Comparison of ENCODE assay signal across 25 cellular contexts in the genomic region with DNA sequence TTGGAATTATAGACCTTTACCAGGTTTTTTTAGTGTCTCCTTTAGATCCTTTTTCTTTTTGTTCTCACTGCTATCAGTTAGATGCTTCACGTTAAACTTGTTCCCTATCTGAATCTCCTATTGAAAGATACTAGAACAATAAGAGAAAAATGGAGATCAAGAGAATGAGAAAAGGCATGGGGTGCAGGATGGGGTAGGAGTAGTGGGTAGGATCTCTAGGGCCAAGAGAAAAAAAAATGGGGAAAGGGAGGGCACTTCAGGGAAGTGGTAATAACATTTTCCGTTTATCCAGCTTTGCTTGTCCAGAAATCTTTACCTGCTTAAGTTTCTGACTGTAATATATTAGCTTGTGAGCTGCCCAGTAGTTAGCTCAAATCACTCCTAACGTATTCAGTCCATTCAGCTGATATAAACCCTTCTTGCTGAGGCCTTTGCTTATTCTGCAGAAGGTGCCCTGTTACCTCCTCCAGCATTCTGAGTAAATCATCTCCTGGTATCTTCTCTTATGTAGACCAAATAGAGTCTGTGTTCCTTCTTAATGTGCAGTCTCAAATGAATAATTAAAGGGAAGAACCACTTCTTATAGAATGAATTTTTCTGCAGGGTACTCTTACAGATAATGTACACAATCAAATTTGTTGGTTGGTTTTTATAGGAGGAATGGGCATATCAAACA.
"Had no signal": no experiment of that assay in that cellular context is flagged by ENCODE, and none has a peak within 500 bp of the region (broad histone marks: within the 10 kb centered on the region; RNA-seq: fewer than 3 reads in every experiment).

No MANE protein-coding gene starts in this region.

- H3K27me3 ChIP-seq: foreskin keratinocyte, heart left ventricle, neutrophil, right lobe of liver, tibial artery, upper lobe of left lung, uterus had no signal

- H3K27ac Mint-ChIP-seq: endodermal cell; immature natural killer cell; memory B cell; naive B cell; nephron progenitor cell; stimulated activated memory B cell treated with anti-CD40 and anti-IgM and Interleukin-4, amounts not matched to agents 10 μg/mL and 1 μg/mL and 100 μg/mL, for 72 hours; stimulated activated naive CD8-positive, alpha-beta T cell treated with anti-CD3 and anti-CD28 coated beads, Interleukin-15, Interleukin-2, amounts not matched to agents 100 ng/mL and 50 ng/mL, for 24 hours had no signal

- ATAC-seq: foreskin keratinocyte; heart left ventricle; lower lobe of right lung; psoas muscle; right lobe of liver; stimulated activated memory B cell treated with anti-CD40 and anti-IgM and Interleukin-4, amounts not matched to agents 10 μg/mL and 1 μg/mL and 100 μg/mL, for 72 hours had no signal

- H3K9me3 Mint-ChIP-seq: endodermal cell; immature natural killer cell; memory B cell; naive B cell; nephron progenitor cell; stimulated activated memory B cell treated with anti-CD40 and anti-IgM and Interleukin-4, amounts not matched to agents 10 μg/mL and 1 μg/mL and 100 μg/mL, for 72 hours; stimulated activated naive CD8-positive, alpha-beta T cell treated with anti-CD3 and anti-CD28 coated beads, Interleukin-15, Interleukin-2, amounts not matched to agents 100 ng/mL and 50 ng/mL, for 24 hours had no signal

- H3K27me3 Mint-ChIP-seq: memory B cell; naive B cell; stimulated activated memory B cell treated with anti-CD40 and anti-IgM and Interleukin-4, amounts not matched to agents 10 μg/mL and 1 μg/mL and 100 μg/mL, for 72 hours; stimulated activated naive CD8-positive, alpha-beta T cell treated with anti-CD3 and anti-CD28 coated beads, Interleukin-15, Interleukin-2, amounts not matched to agents 100 ng/mL and 50 ng/mL, for 24 hours had no signal

- H3K4me3 ChIP-seq: coronary artery, heart left ventricle, left ventricle myocardium inferior, lower lobe of right lung, psoas muscle, right lobe of liver, tibial artery, upper lobe of left lung, uterus had no signal

- H3K4me3 Mint-ChIP-seq: endodermal cell; immature natural killer cell; memory B cell; naive B cell; nephron progenitor cell; stimulated activated memory B cell treated with anti-CD40 and anti-IgM and Interleukin-4, amounts not matched to agents 10 μg/mL and 1 μg/mL and 100 μg/mL, for 72 hours; stimulated activated naive CD8-positive, alpha-beta T cell treated with anti-CD3 and anti-CD28 coated beads, Interleukin-15, Interleukin-2, amounts not matched to agents 100 ng/mL and 50 ng/mL, for 24 hours had no signal

- H3K27ac ChIP-seq: coronary artery, foreskin keratinocyte, heart left ventricle, left ventricle myocardium inferior, lower lobe of right lung, neutrophil, psoas muscle, right lobe of liver, tibial artery, upper lobe of left lung, uterus had no signal

- FAIRE-seq: endothelial cell of umbilical vein, keratinocyte had no signal

- DNase-seq: effector CD4-positive, alpha-beta T cell; endodermal cell; erythroblast; foreskin keratinocyte; heart left ventricle; hippocampal formation; immature natural killer cell; left ventricle myocardium inferior; lower lobe of right lung; naive B cell; nephron progenitor cell; psoas muscle; retina; right lobe of liver; stimulated activated CD4-positive, alpha-beta T cell treated with anti-CD3 and anti-CD28 coated beads, Interleukin-4, amount 100 ng/mL, for 24 hours; tibial artery; upper lobe of left lung; uterus had no signal

- H3K9me3 ChIP-seq: heart left ventricle, left ventricle myocardium inferior, lower lobe of right lung, neutrophil, psoas muscle, right lobe of liver, tibial artery, upper lobe of left lung, uterus had no signal

- H3K36me3 ChIP-seq: lower lobe of right lung, right lobe of liver, tibial artery, upper lobe of left lung, uterus had no signal
